13 cellular contexts compared by ENCODE assay signal in genomic region chr5:40685191-40685590, GRCh38. TPM values are rescaled to one million over a fixed set of nuclear protein-coding genes. Genes with fewer than 3 reads are reported as not detected.
DNase-seq lines count a peak whose midpoint lies in the region; FAIRE-seq and TF ChIP-seq lines count a peak whose summit lies in the region.
"Had no signal": no experiment of that assay in that cellular context is flagged by ENCODE, and none has a peak within 500 bp of the region (broad histone marks: within the 10 kb centered on the region; RNA-seq: fewer than 3 reads in every experiment).

No MANE protein-coding gene starts in this region.

- no peaks in the 10 kb centered on the region for H3K9me3 ChIP-seq in SK-N-MC (ENCODE audit: low read depth, low read length)
- H3K9me3 ChIP-seq in endocrine pancreas (ENCODE audit: control insufficient read depth, low read length) = no peaks in the 10 kb centered on the region
- H3K9me3 ChIP-seq in spleen = no peaks in the 10 kb centered on the region
- H3K9me3 ChIP-seq in vagina = no peaks in the 10 kb centered on the region

- TF ChIP-seq CTCF in Calu3 (IDR thresholded peaks at IDR 0.05; ENCODE audit: unreplicated experiment) (no peak), spleen (IDR thresholded peaks at IDR 0.05 in 8 of 11, conservative IDR thresholded peaks at IDR 0.05 in 3 of 11) (no peak), D721Med (IDR thresholded peaks at IDR 0.05; ENCODE audit: insufficient read depth, missing control alignments) (no peak), vagina (IDR thresholded peaks at IDR 0.05) (no peak)

- H3K4me3 ChIP-seq in SK-N-MC = 0 out of 2 replicates have a peak overlapping the region, but pooled peaks have one; percentile 3
- peak overlapping the region; percentile 27 for H3K4me3 ChIP-seq in endocrine pancreas (ENCODE audit: control insufficient read depth, insufficient read depth, low read length)
- H3K4me3 ChIP-seq in spleen = peak overlapping the region in 6 of 8 donors; percentile 13 to 91 (median 74)
- H3K4me3 ChIP-seq in vagina = peak overlapping the region in 1 of 2 donors; percentile 1

- peak overlapping the region; percentile 33; the same call in 1 of the 2 replicates for H3K27ac ChIP-seq in SK-N-MC
- peak overlapping the region in 7 of 8 donors; percentile 51 to 97 (median 90) for H3K27ac ChIP-seq in spleen
- H3K27ac ChIP-seq in vagina = no peak overlapping the region

- H3K9me3 Mint-ChIP-seq in Calu3 (ENCODE audit: low read depth, unreplicated experiment) = no peaks in the 10 kb centered on the region

- H3K27ac Mint-ChIP-seq in Calu3 (ENCODE audit: unreplicated experiment) = peak overlapping the region; percentile 50

- H3K4me1 Mint-ChIP-seq in Calu3 (ENCODE audit: low read depth, unreplicated experiment) = peaks cover 28% of the 10 kb centered on the region

- peaks cover 62% of the 10 kb centered on the region for H3K36me3 Mint-ChIP-seq in Calu3 (ENCODE audit: insufficient read depth, unreplicated experiment)

- no TSS peak for BruUV-seq in Calu3 (replicated peaks; lab: Mats Ljungman, UMichigan)

- H3K4me1 ChIP-seq in endocrine pancreas (ENCODE audit: control insufficient read depth, insufficient read depth, low read length) (peaks cover 12% of the 10 kb centered on the region), spleen (peaks cover 18 to 100% (median 86%) of the 10 kb centered on the region in 6 donors), vagina (peaks cover 35% of the 10 kb centered on the region)

- H3K36me3 ChIP-seq in SK-N-MC (ENCODE audit: insufficient read depth, low read length) = no peaks in the 10 kb centered on the region; the same call in 1 of the 2 replicates
- no peaks in the 10 kb centered on the region for H3K36me3 ChIP-seq in endocrine pancreas (ENCODE audit: control insufficient read depth, insufficient read depth, low read length)
- H3K36me3 ChIP-seq in spleen = peaks cover 0 to 32% (median 0%) of the 10 kb centered on the region in 6 donors
- H3K36me3 ChIP-seq in vagina = no peaks in the 10 kb centered on the region

- H3K9ac ChIP-seq in SK-N-MC (ENCODE audit: insufficient read length) (no peak overlapping the region), endocrine pancreas (ENCODE audit: control insufficient read depth, insufficient read depth, low read length) (no peak overlapping the region)

- no peaks in the 10 kb centered on the region for H3K27me3 ChIP-seq in endocrine pancreas (ENCODE audit: control insufficient read depth, insufficient read depth, low read length)
- peaks cover 0 to 17% (median 0%) of the 10 kb centered on the region in 7 donors for H3K27me3 ChIP-seq in spleen (replicated peaks in 1 of 7)
- H3K27me3 ChIP-seq in vagina = no peaks in the 10 kb centered on the region

- FAIRE-seq in D721Med (lab: Jason Lieb, UNC) = no peak

- intact Hi-C loops in Calu3 (cut with micrococcal nuclease; ENCODE audit: unreplicated experiment) = loop anchor here (5.0 to 10.0 kb wide), 5 partner anchors 243 to 1108 kb away; no protein-coding TSS in a partner anchor
- intact Hi-C loops in spleen (cut with DNase I; ENCODE audit: low total_unique reads) = loop anchor here (5.0 to 10.0 kb wide), 3 partner anchors 320 to 733 kb away; no protein-coding TSS in a partner anchor
- intact Hi-C loops in vagina (cut with DNase I) = loop anchor here (5.0 to 10.0 kb wide), 3 partner anchors 738 to 1100 kb away; no protein-coding TSS in a partner anchor

- peak overlapping the region; percentile 98 for H3K4me3 Mint-ChIP-seq in Calu3 (ENCODE audit: low read depth, unreplicated experiment)

- no peak for DNase-seq in Calu3
- DNase-seq in SK-N-MC (ENCODE audit: low read depth, low spot score) = no peak
- no peak for DNase-seq in spleen
- DNase-seq in MV-4-11 (lab: John Stamatoyannopoulos, UW) = no peak
- DNase-seq in D721Med (ENCODE audit: insufficient read length, low spot score) = no peak
- no peak for DNase-seq in vagina (ENCODE audit: extremely low spot score in 2 of 2)
- DNase-seq: activated effector memory CD4-positive, alpha-beta T cell treated with Interleukin-2 at 50 U/mL for 16 hours; DMS53; midbrain; NCI-H187 treated with DMSO at 0.1 percent for 48 hours; NK-92 treated with Interleukin-12 subunit alpha and Interleukin-12 subunit beta, amount 100 ng/mL, for 24 hours; T-helper 9 cell had no signal

- H3K27me3 Mint-ChIP-seq in Calu3 (ENCODE audit: unreplicated experiment) = no peaks in the 10 kb centered on the region

- CTCF ChIA-PET in Calu3 (lab: Charles Lee) = interaction anchor here (1.3 kb wide), 1 partner anchor 970 kb away, joined by 4 read pairs; no protein-coding TSS in a partner anchor

- TF ChIP-seq POLR2A in spleen (IDR thresholded peaks at IDR 0.05) (no peak), vagina (IDR thresholded peaks at IDR 0.05) (no peak)

RNA-seq across cellular contexts. Expression of gene PTGER4, which starts 5.5 kb away (rescaled TPM):
- 28.5 and 28.7 TPM in 2 replicates for total RNA-seq in Calu3 (2022)
- total RNA-seq in spleen = 100 to 1,000 TPM in 1 of 7 donors, 10 to 100 TPM in 6; 32.9 to 108 (median 36.9) TPM
- 1 to 10 TPM; 4.2 to 6.8 (median 6.3) TPM for polyA plus RNA-seq in spleen
- total RNA-seq in vagina = 19.4 TPM
